Comparison of ENCODE assay signal across 11 cellular contexts in the genomic region with DNA sequence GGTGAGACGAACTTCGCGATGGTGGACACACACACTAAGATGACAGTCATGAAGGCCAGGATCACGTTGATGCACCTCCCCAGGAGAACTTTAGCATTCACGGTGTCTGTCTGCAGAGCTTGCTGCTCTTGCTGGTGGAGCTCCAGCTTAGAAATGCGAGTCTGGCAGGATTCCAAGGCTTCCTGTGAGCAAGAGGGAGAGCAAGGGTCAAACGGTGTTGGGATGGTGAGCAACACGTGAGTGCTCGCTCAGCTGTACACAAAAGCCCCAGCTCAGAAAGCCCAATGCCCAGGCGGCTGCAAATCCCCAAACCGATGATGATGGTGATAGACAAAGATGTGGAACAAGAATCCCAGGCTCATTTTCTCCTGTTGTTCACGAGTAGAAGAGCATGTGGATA.
DNase-seq lines count a peak whose midpoint lies in the region; ATAC-seq, FAIRE-seq and TF ChIP-seq lines count a peak whose summit lies in the region.
"Had no signal": no experiment of that assay in that cellular context is flagged by ENCODE, and none has a peak within 500 bp of the region (broad histone marks: within the 10 kb centered on the region; RNA-seq: fewer than 3 reads in every experiment).

No MANE protein-coding gene starts in this region.

- peaks cover 5% of the 10 kb centered on the region for H3K27me3 ChIP-seq in astrocyte (ENCODE audit: insufficient read depth, low read length)

- peak; percentile 96 for ATAC-seq in left colon
- ATAC-seq in GM18505 (IDR thresholded peaks at IDR 0.05; ENCODE audit: unreplicated experiment), result no peak
- ATAC-seq in activated naive CD4-positive, alpha-beta T cell treated with anti-CD3 and anti-CD28 coated beads, Interleukin-2, amount 50 U/mL, for 72 hours, result no peak
- ATAC-seq: activated CD4-positive, alpha-beta T cell treated with anti-CD3 and anti-CD28 coated beads for 36 hours had no signal

- FAIRE-seq in astrocyte (lab: Jason Lieb, UNC) (no peak), GM12892 (lab: Jason Lieb, UNC) (no peak)
- FAIRE-seq: islet of Langerhans had no signal

- peak overlapping the region; percentile 56 for H3K4me2 ChIP-seq in astrocyte (ENCODE audit: low read length)

- intact Hi-C loops in left colon (cut with DNase I, micrococcal nuclease), result no loop called here

- H3K27ac Mint-ChIP-seq in astrocyte (ENCODE audit: unreplicated experiment), result no peak overlapping the region
- no peak overlapping the region for H3K27ac Mint-ChIP-seq in activated naive CD4-positive, alpha-beta T cell treated with anti-CD3 and anti-CD28 coated beads, Interleukin-2, amount 50 U/mL, for 72 hours
- H3K27ac Mint-ChIP-seq: activated CD4-positive, alpha-beta T cell treated with anti-CD3 and anti-CD28 coated beads for 36 hours; brain had no signal

- H3K4me1 Mint-ChIP-seq in astrocyte (ENCODE audit: low read depth, unreplicated experiment), result peaks cover 7% of the 10 kb centered on the region

- no peaks in the 10 kb centered on the region for H4K20me1 ChIP-seq in astrocyte (ENCODE audit: insufficient read depth, low read length)

- in situ Hi-C loops in ACHN (cut with HindIII; ENCODE audit: low pct_ligation_motif_present, low pct_unique_long_range_greater_than_20kb, low sequenced_read_pairs) (no loop called here), GM13976 (cut with MboI; ENCODE audit: low sequenced_read_pairs, unreplicated experiment) (no loop called here)

- H3K4me3 ChIP-seq in astrocyte (ENCODE audit: insufficient read depth, low read depth, low read length), result no peak overlapping the region

- no peaks in the 10 kb centered on the region for H3K36me3 ChIP-seq in astrocyte (ENCODE audit: insufficient read depth, low read length)

- DNase-seq in ACHN (peak; percentile 93), HPDE6-E6E7 (ENCODE audit: extremely low spot score) (peak; percentile 80), astrocyte (ENCODE audit: low read depth) (peak; percentile 65), left colon (peak; percentile 84 to 85), GM12892 (ENCODE audit: insufficient read length) (no peak), GM13976 (ENCODE audit: low spot score) (no peak)
- no peak for DNase-seq in activated naive CD4-positive, alpha-beta T cell treated with anti-CD3 and anti-CD28 coated beads, Interleukin-2, amount 50 U/mL, for 72 hours (ENCODE audit: low spot score in 2 of 2)
- DNase-seq: activated CD4-positive, alpha-beta T cell treated with anti-CD3 and anti-CD28 coated beads for 36 hours had no signal

- no peak overlapping the region for H2AFZ ChIP-seq in astrocyte (ENCODE audit: low read depth, low read length)

- no peaks in the 10 kb centered on the region for H3K36me3 Mint-ChIP-seq in astrocyte (ENCODE audit: low read depth, unreplicated experiment)
- no peaks in the 10 kb centered on the region for H3K36me3 Mint-ChIP-seq in activated naive CD4-positive, alpha-beta T cell treated with anti-CD3 and anti-CD28 coated beads, Interleukin-2, amount 50 U/mL, for 72 hours

- no peaks in the 10 kb centered on the region for H3K79me2 ChIP-seq in astrocyte (ENCODE audit: insufficient read depth, low read length)

- peaks cover 23% of the 10 kb centered on the region for H3K4me1 ChIP-seq in astrocyte (ENCODE audit: insufficient read depth, low read length)

- TF ChIP-seq POLR2A in GM12892 (IDR thresholded peaks at IDR 0.05; ENCODE audit: low read depth, low read length) (no peak), GM18505 (IDR thresholded peaks at IDR 0.05; ENCODE audit: borderline replicate concordance, extremely low read depth, insufficient read depth, insufficient read length) (no peak)

- no peak overlapping the region for H3K9ac ChIP-seq in astrocyte (ENCODE audit: low read length)

- H3K4me3 Mint-ChIP-seq in astrocyte (ENCODE audit: unreplicated experiment), result no peak overlapping the region
- H3K4me3 Mint-ChIP-seq: activated CD4-positive, alpha-beta T cell treated with anti-CD3 and anti-CD28 coated beads for 36 hours; brain had no signal

- no peaks in the 10 kb centered on the region for H3K27me3 Mint-ChIP-seq in astrocyte (ENCODE audit: low read depth, unreplicated experiment)
- H3K27me3 Mint-ChIP-seq: brain had no signal

- no peaks in the 10 kb centered on the region for H3K9me3 ChIP-seq in astrocyte (ENCODE audit: insufficient read depth, low read depth, low read length)

- no peak overlapping the region for H3K27ac ChIP-seq in astrocyte (ENCODE audit: low read depth, low read length)

- no peak for TF ChIP-seq CTCF in astrocyte (IDR thresholded peaks at IDR 0.05; ENCODE audit: insufficient read depth, low read depth, low read length)
- no peak for TF ChIP-seq CTCF in GM13976 (IDR thresholded peaks at IDR 0.05; ENCODE audit: borderline replicate concordance, control extremely low read depth, extremely low read depth, insufficient read depth, missing control alignments)

- no peaks in the 10 kb centered on the region for H3K9me3 Mint-ChIP-seq in astrocyte (ENCODE audit: unreplicated experiment)
- H3K9me3 Mint-ChIP-seq in activated naive CD4-positive, alpha-beta T cell treated with anti-CD3 and anti-CD28 coated beads, Interleukin-2, amount 50 U/mL, for 72 hours, result no peaks in the 10 kb centered on the region

Comparison
In these comparisons a context has a peak if more than half of its experiments do, and no peak if none do; other contexts are left out.
1. DNase-seq: peak in ACHN (single experiment), HPDE6-E6E7 (single experiment), astrocyte (single experiment) and left colon (2 of 2); none in GM12892 (single experiment), activated naive CD4-positive, alpha-beta T cell treated with anti-CD3 and anti-CD28 coated beads, Interleukin-2, amount 50 U/mL, for 72 hours (0 of 2) and GM13976 (single experiment).